In genomic region chr21:33881689-33882440, GRCh38 we compare ENCODE assay signal across 30 cellular contexts.
"Had no signal": no experiment of that assay in that cellular context is flagged by ENCODE, and none has a peak within 500 bp of the region (broad histone marks: within the 10 kb centered on the region; RNA-seq: fewer than 3 reads in every experiment).

No MANE protein-coding gene starts in this region.

- H3K36me3 ChIP-seq: breast epithelium, esophagus squamous epithelium, left ventricle myocardium inferior, right atrium auricular region, thoracic aorta had no signal

- H3K9ac ChIP-seq: parathyroid adenoma had no signal

- H3K4me3 ChIP-seq: breast epithelium, esophagus squamous epithelium, left ventricle myocardium inferior, lung, right atrium auricular region, thoracic aorta had no signal

- H3K4me1 ChIP-seq: left ventricle myocardium inferior, parathyroid adenoma, right atrium auricular region had no signal

- H3K27ac Mint-ChIP-seq: activated B cell treated with CpG ODN at 0.5 μM for 24 hours; activated CD8-positive, alpha-beta T cell treated with anti-CD3 and anti-CD28 coated beads for 36 hours; activated naive CD4-positive, alpha-beta T cell treated with anti-CD3 and anti-CD28 coated beads, Interleukin-2, amount 50 U/mL, for 24 hours; activated naive CD8-positive, alpha-beta T cell treated with anti-CD3 and anti-CD28 coated beads, Interleukin-2, amount 50 U/mL, for 24 hours; activated T-helper 17 cell treated with anti-CD3 and anti-CD28 coated beads, Interleukin-2, amount 50 U/mL, for 72 hours; stimulated activated effector memory CD8-positive, alpha-beta T cell treated with anti-CD3 and anti-CD28 coated beads, Interleukin-12 subunit alpha, Interleukin-12 subunit beta, amount 100 ng/mL, for 72 hours; stimulated activated naive CD8-positive, alpha-beta T cell treated with anti-CD3 and anti-CD28 coated beads, Interleukin-15, Interleukin-2, amounts not matched to agents 100 ng/mL and 50 ng/mL, for 24 hours had no signal

- H3K27ac ChIP-seq: breast epithelium, epithelial cell of prostate, esophagus squamous epithelium, left ventricle myocardium inferior, parathyroid adenoma, right atrium auricular region, thoracic aorta had no signal

- DNase-seq: activated B cell treated with CpG ODN at 0.5 μM for 24 hours; activated CD4-positive, alpha-beta T cell treated with anti-CD3 and anti-CD28 coated beads, Interleukin-2, amount 50 U/mL, for 1 hour; activated CD8-positive, alpha-beta T cell treated with anti-CD3 and anti-CD28 coated beads for 36 hours; activated naive CD8-positive, alpha-beta T cell treated with anti-CD3 and anti-CD28 coated beads, Interleukin-2, amount 50 U/mL, for 24 hours; activated T-cell treated with anti-CD3 and anti-CD28 coated beads, Interleukin-2, amount 50 U/mL, for 4 hours; amygdala; central memory CD4-positive, alpha-beta T cell; dermis blood vessel endothelial cell; effector CD4-positive, alpha-beta T cell; esophagus squamous epithelium; kidney glomerular epithelial cell; left ventricle myocardium inferior; nephron progenitor cell; stimulated activated CD4-positive, alpha-beta T cell treated with anti-CD3 and anti-CD28 coated beads, Interleukin-4, amount 100 ng/mL, for 24 hours; T-helper 2 cell; trophoblast cell had no signal

- FAIRE-seq: colon, frontal cortex, urothelium cell line had no signal

- H3K4me1 Mint-ChIP-seq: activated B cell treated with CpG ODN at 0.5 μM for 24 hours; activated naive CD4-positive, alpha-beta T cell treated with anti-CD3 and anti-CD28 coated beads, Interleukin-2, amount 50 U/mL, for 24 hours; activated naive CD8-positive, alpha-beta T cell treated with anti-CD3 and anti-CD28 coated beads, Interleukin-2, amount 50 U/mL, for 24 hours; activated T-helper 17 cell treated with anti-CD3 and anti-CD28 coated beads, Interleukin-2, amount 50 U/mL, for 72 hours; stimulated activated effector memory CD8-positive, alpha-beta T cell treated with anti-CD3 and anti-CD28 coated beads, Interleukin-12 subunit alpha, Interleukin-12 subunit beta, amount 100 ng/mL, for 72 hours had no signal

- H2AFZ ChIP-seq: parathyroid adenoma had no signal

- H3K79me2 ChIP-seq: parathyroid adenoma had no signal

- H3K27me3 ChIP-seq: breast epithelium, right atrium auricular region had no signal

- H3K9me3 ChIP-seq: breast epithelium, esophagus squamous epithelium, left ventricle myocardium inferior, right atrium auricular region, thoracic aorta had no signal

- H3K9me3 Mint-ChIP-seq: activated B cell treated with CpG ODN at 0.5 μM for 24 hours; activated CD8-positive, alpha-beta T cell treated with anti-CD3 and anti-CD28 coated beads for 36 hours; activated naive CD4-positive, alpha-beta T cell treated with anti-CD3 and anti-CD28 coated beads, Interleukin-2, amount 50 U/mL, for 24 hours; activated naive CD8-positive, alpha-beta T cell treated with anti-CD3 and anti-CD28 coated beads, Interleukin-2, amount 50 U/mL, for 24 hours; activated T-cell treated with anti-CD3 and anti-CD28 coated beads, Interleukin-2, amount 50 U/mL, for 4 hours; activated T-helper 17 cell treated with anti-CD3 and anti-CD28 coated beads, Interleukin-2, amount 50 U/mL, for 72 hours; nephron progenitor cell; stimulated activated effector memory CD8-positive, alpha-beta T cell treated with anti-CD3 and anti-CD28 coated beads, Interleukin-12 subunit alpha, Interleukin-12 subunit beta, amount 100 ng/mL, for 72 hours; stimulated activated naive CD8-positive, alpha-beta T cell treated with anti-CD3 and anti-CD28 coated beads, Interleukin-15, Interleukin-2, amounts not matched to agents 100 ng/mL and 50 ng/mL, for 24 hours had no signal

- ATAC-seq: activated CD8-positive, alpha-beta T cell treated with anti-CD3 and anti-CD28 coated beads for 36 hours; activated naive CD8-positive, alpha-beta T cell treated with anti-CD3 and anti-CD28 coated beads, Interleukin-2, amount 50 U/mL, for 24 hours; activated T-cell treated with anti-CD3 and anti-CD28 coated beads, Interleukin-2, amount 50 U/mL, for 4 hours; activated T-helper 17 cell treated with anti-CD3 and anti-CD28 coated beads, Interleukin-2, amount 50 U/mL, for 72 hours; SK-N-SH treated with all-trans-retinoic acid at 6 μM for 48 hours; stimulated activated effector memory CD8-positive, alpha-beta T cell treated with anti-CD3 and anti-CD28 coated beads, Interleukin-12 subunit alpha, Interleukin-12 subunit beta, amount 100 ng/mL, for 72 hours had no signal

- H3K36me3 Mint-ChIP-seq: activated naive CD4-positive, alpha-beta T cell treated with anti-CD3 and anti-CD28 coated beads, Interleukin-2, amount 50 U/mL, for 24 hours; stimulated activated effector memory CD8-positive, alpha-beta T cell treated with anti-CD3 and anti-CD28 coated beads, Interleukin-12 subunit alpha, Interleukin-12 subunit beta, amount 100 ng/mL, for 72 hours had no signal

- H3K4me3 Mint-ChIP-seq: activated B cell treated with CpG ODN at 0.5 μM for 24 hours; activated CD8-positive, alpha-beta T cell treated with anti-CD3 and anti-CD28 coated beads for 36 hours; activated naive CD4-positive, alpha-beta T cell treated with anti-CD3 and anti-CD28 coated beads, Interleukin-2, amount 50 U/mL, for 24 hours; activated naive CD8-positive, alpha-beta T cell treated with anti-CD3 and anti-CD28 coated beads, Interleukin-2, amount 50 U/mL, for 24 hours; activated T-cell treated with anti-CD3 and anti-CD28 coated beads, Interleukin-2, amount 50 U/mL, for 4 hours; activated T-helper 17 cell treated with anti-CD3 and anti-CD28 coated beads, Interleukin-2, amount 50 U/mL, for 72 hours; nephron progenitor cell; stimulated activated effector memory CD8-positive, alpha-beta T cell treated with anti-CD3 and anti-CD28 coated beads, Interleukin-12 subunit alpha, Interleukin-12 subunit beta, amount 100 ng/mL, for 72 hours; stimulated activated naive CD8-positive, alpha-beta T cell treated with anti-CD3 and anti-CD28 coated beads, Interleukin-15, Interleukin-2, amounts not matched to agents 100 ng/mL and 50 ng/mL, for 24 hours had no signal

- H3K27me3 Mint-ChIP-seq: activated CD8-positive, alpha-beta T cell treated with anti-CD3 and anti-CD28 coated beads for 36 hours; activated naive CD4-positive, alpha-beta T cell treated with anti-CD3 and anti-CD28 coated beads, Interleukin-2, amount 50 U/mL, for 24 hours; stimulated activated naive CD8-positive, alpha-beta T cell treated with anti-CD3 and anti-CD28 coated beads, Interleukin-15, Interleukin-2, amounts not matched to agents 100 ng/mL and 50 ng/mL, for 24 hours had no signal
